8 cellular contexts compared by ENCODE assay signal in genomic region chr4:75671802-75672421, GRCh38. TPM values are rescaled to one million over a fixed set of nuclear protein-coding genes. Genes with fewer than 3 reads are reported as not detected.
DNase-seq lines count a peak whose midpoint lies in the region; ATAC-seq, FAIRE-seq and TF ChIP-seq lines count a peak whose summit lies in the region.

No MANE protein-coding gene starts in this region.

- H3K9ac ChIP-seq in astrocyte (ENCODE audit: low read length) = peak overlapping the region; percentile 99

- H3K27me3 ChIP-seq in astrocyte (ENCODE audit: insufficient read depth, low read length) (no peaks in the 10 kb centered on the region), right lobe of liver (no peaks in the 10 kb centered on the region), upper lobe of left lung (no peaks in the 10 kb centered on the region)

- H3K27ac ChIP-seq in astrocyte (ENCODE audit: low read depth, low read length) (peak overlapping the region; percentile 91), right lobe of liver (peak overlapping the region; percentile 85 to 93 (median 92)), upper lobe of left lung (peak overlapping the region; percentile 92 to 99 (median 96))

- H3K79me2 ChIP-seq in astrocyte (ENCODE audit: insufficient read depth, low read length) = peaks cover 63% of the 10 kb centered on the region

- no peak for TF ChIP-seq POLR2A in right lobe of liver (IDR thresholded peaks at IDR 0.05)
- no peak for TF ChIP-seq POLR2A in upper lobe of left lung (IDR thresholded peaks at IDR 0.05)

- ATAC-seq in right lobe of liver (no peak), upper lobe of left lung (ENCODE audit: low FRiP score in 2 of 2) (no peak), HG02973 (IDR thresholded peaks at IDR 0.05; ENCODE audit: unreplicated experiment) (no peak), HG03432 (IDR thresholded peaks at IDR 0.05; ENCODE audit: unreplicated experiment) (no peak), HG03378 (IDR thresholded peaks at IDR 0.05; ENCODE audit: unreplicated experiment) (no peak)

- intact Hi-C loops in right lobe of liver (cut with DNase I) = no loop called here

- peaks cover 45% of the 10 kb centered on the region for H3K36me3 Mint-ChIP-seq in activated naive CD4-positive, alpha-beta T cell treated with anti-CD3 and anti-CD28 coated beads, Interleukin-2, amount 10 ng/mL, durations not matched to agents 7 days and 5 days
- H3K36me3 Mint-ChIP-seq in astrocyte (ENCODE audit: low read depth, unreplicated experiment) = no peaks in the 10 kb centered on the region

- DNase-seq in activated naive CD4-positive, alpha-beta T cell treated with anti-CD3 and anti-CD28 coated beads, Interleukin-2, amount 10 ng/mL, durations not matched to agents 7 days and 5 days = no peak
- DNase-seq in activated naive CD4-positive, alpha-beta T cell treated with Interleukin-2 at 50 U/mL for 16 hours = no peak
- DNase-seq in astrocyte (ENCODE audit: low read depth) (no peak), right lobe of liver (no peak), upper lobe of left lung (no peak)

- CTCF ChIA-PET in activated naive CD4-positive, alpha-beta T cell treated with anti-CD3 and anti-CD28 coated beads, Interleukin-2, amount 10 ng/mL, durations not matched to agents 7 days and 5 days (lab: Charles Lee) = interaction anchor here (3.5 kb wide), 1 partner anchor 53 kb away, joined by 13 read pairs; the partner anchor contains the start of gene USO1

- H3K36me3 ChIP-seq in astrocyte (ENCODE audit: insufficient read depth, low read length) (no peaks in the 10 kb centered on the region), right lobe of liver (no peaks in the 10 kb centered on the region), upper lobe of left lung (no peaks in the 10 kb centered on the region)

- H3K4me3 Mint-ChIP-seq in activated naive CD4-positive, alpha-beta T cell treated with anti-CD3 and anti-CD28 coated beads, Interleukin-2, amount 10 ng/mL, durations not matched to agents 7 days and 5 days = peak overlapping the region; percentile 97
- H3K4me3 Mint-ChIP-seq in astrocyte (ENCODE audit: unreplicated experiment) = peak overlapping the region; percentile 97

- TF ChIP-seq EP300 in upper lobe of left lung (IDR thresholded peaks at IDR 0.05) = no peak

- peaks cover 16% of the 10 kb centered on the region for H3K4me1 ChIP-seq in astrocyte (ENCODE audit: insufficient read depth, low read length)
- H3K4me1 ChIP-seq in right lobe of liver = peaks cover 0 to 15% (median 0%) of the 10 kb centered on the region in 4 donors
- peaks cover 11 to 35% (median 24%) of the 10 kb centered on the region in 4 donors for H3K4me1 ChIP-seq in upper lobe of left lung

- no peak for TF ChIP-seq CTCF in astrocyte (IDR thresholded peaks at IDR 0.05; ENCODE audit: insufficient read depth, low read depth, low read length)
- no peak for TF ChIP-seq CTCF in right lobe of liver (IDR thresholded peaks at IDR 0.05)
- no peak for TF ChIP-seq CTCF in upper lobe of left lung (IDR thresholded peaks at IDR 0.05)

- H3K27ac Mint-ChIP-seq in activated naive CD4-positive, alpha-beta T cell treated with anti-CD3 and anti-CD28 coated beads, Interleukin-2, amount 10 ng/mL, durations not matched to agents 7 days and 5 days = peak overlapping the region; percentile 99
- peak overlapping the region; percentile 93 for H3K27ac Mint-ChIP-seq in astrocyte (ENCODE audit: unreplicated experiment)

- H3K9me3 Mint-ChIP-seq in activated naive CD4-positive, alpha-beta T cell treated with anti-CD3 and anti-CD28 coated beads, Interleukin-2, amount 10 ng/mL, durations not matched to agents 7 days and 5 days = no peaks in the 10 kb centered on the region
- no peaks in the 10 kb centered on the region for H3K9me3 Mint-ChIP-seq in astrocyte (ENCODE audit: unreplicated experiment)

- peaks cover 58% of the 10 kb centered on the region for H3K4me1 Mint-ChIP-seq in activated naive CD4-positive, alpha-beta T cell treated with anti-CD3 and anti-CD28 coated beads, Interleukin-2, amount 10 ng/mL, durations not matched to agents 7 days and 5 days
- H3K4me1 Mint-ChIP-seq in astrocyte (ENCODE audit: low read depth, unreplicated experiment) = peaks cover 19% of the 10 kb centered on the region

- H3K4me3 ChIP-seq in astrocyte (ENCODE audit: insufficient read depth, low read depth, low read length) (peak overlapping the region; percentile 96), right lobe of liver (peak overlapping the region; percentile 81 to 88 (median 85)), upper lobe of left lung (peak overlapping the region; percentile 69 to 97 (median 85))

- peaks cover 12% of the 10 kb centered on the region for H3K27me3 Mint-ChIP-seq in activated naive CD4-positive, alpha-beta T cell treated with anti-CD3 and anti-CD28 coated beads, Interleukin-2, amount 10 ng/mL, durations not matched to agents 7 days and 5 days
- H3K27me3 Mint-ChIP-seq in astrocyte (ENCODE audit: low read depth, unreplicated experiment) = no peaks in the 10 kb centered on the region

- no peak for FAIRE-seq in astrocyte (lab: Jason Lieb, UNC)

- H3K9me3 ChIP-seq in astrocyte (ENCODE audit: insufficient read depth, low read depth, low read length) = no peaks in the 10 kb centered on the region
- no peaks in the 10 kb centered on the region for H3K9me3 ChIP-seq in right lobe of liver
- H3K9me3 ChIP-seq in upper lobe of left lung = no peaks in the 10 kb centered on the region

- peaks cover 61% of the 10 kb centered on the region for H4K20me1 ChIP-seq in astrocyte (ENCODE audit: insufficient read depth, low read length)

- peak overlapping the region; percentile 88 for H3K4me2 ChIP-seq in astrocyte (ENCODE audit: low read length)

- WGBS in right lobe of liver (ENCODE audit: insufficient coverage, low coverage, low lambda C conversion rate, missing lambda C conversion rate) = 8% methylated on average over 10 of the region's 10 CpGs
- 9 to 13% methylated on average over 10 of the region's 10 CpGs for WGBS in upper lobe of left lung, 2 donors

- H2AFZ ChIP-seq in astrocyte (ENCODE audit: low read depth, low read length) = peak overlapping the region; percentile 72

RNA-seq across cellular contexts. Expression of gene G3BP2, which starts 1.3 kb away (rescaled TPM):
- total RNA-seq in astrocyte (281 and 285 TPM in 2 replicates), right lobe of liver (10 to 100 TPM; 47.6 to 68.9 (median 64.5) TPM), upper lobe of left lung (100 to 1,000 TPM in 3 of 6 donors, 10 to 100 TPM in 3; 42.8 to 121 (median 97.1) TPM)

RNA-seq across cellular contexts. Expression of gene CDKL2, which starts 41.6 kb away (rescaled TPM):
- total RNA-seq in astrocyte (3.7 and 4.7 TPM in 2 replicates), right lobe of liver (under 1 TPM in 1 of 6 experiments, not detected in 5; 0.05 TPM), upper lobe of left lung (10 to 100 TPM in 5 of 6 donors, 1 to 10 TPM in 1; 3.7 to 32.4 (median 17.0) TPM)

RNA-seq across cellular contexts. Expression of gene USO1, which starts 52.5 kb away (rescaled TPM):
- 104 and 105 TPM in 2 replicates for total RNA-seq in astrocyte
- total RNA-seq in right lobe of liver = 10 to 100 TPM; 43.7 to 64.0 (median 49.4) TPM
- total RNA-seq in upper lobe of left lung = 100 to 1,000 TPM in 1 of 6 donors, 10 to 100 TPM in 5; 23.7 to 111 (median 54.3) TPM
